Comparison of ENCODE assay signal across 13 cellular contexts in genomic region chr6:18147160-18147559, GRCh38. TPM values are rescaled to one million over a fixed set of nuclear protein-coding genes. Genes with fewer than 3 reads are reported as not detected.
DNase-seq lines count a peak whose midpoint lies in the region; ATAC-seq and TF ChIP-seq lines count a peak whose summit lies in the region.
"Had no signal": no experiment of that assay in that cellular context is flagged by ENCODE, and none has a peak within 500 bp of the region (broad histone marks: within the 10 kb centered on the region; RNA-seq: fewer than 3 reads in every experiment).

No MANE protein-coding gene starts in this region.

- intact Hi-C loops in colonic mucosa (cut with DNase I), result no loop called here

- H3K27me3 ChIP-seq in BJ (ENCODE audit: control insufficient read depth, insufficient read depth, low read length) (no peaks in the 10 kb centered on the region), colonic mucosa (no peaks in the 10 kb centered on the region), mucosa of rectum (ENCODE audit: control insufficient read depth in 2 of 2, insufficient read depth in 2 of 2, low read length in 2 of 2) (no peaks in the 10 kb centered on the region)
- H3K27me3 ChIP-seq: left lung had no signal

- DNase-seq in BJ (ENCODE audit: low read depth) (peak; percentile 38), HT-29 (ENCODE audit: low spot score) (peak; percentile 33), colonic mucosa (peak; percentile 37), SHP77 treated with DMSO at 0.1 percent for 48 hours (lab: John Stamatoyannopoulos, UW) (no peak), T1000 (lab: John Stamatoyannopoulos, UW) (no peak)
- DNase-seq: activated CD4-positive, alpha-beta T cell treated with anti-CD3 and anti-CD28 coated beads, Interleukin-2, amount 50 U/mL, for 1 hour; left lung; NCI-H2081; stimulated activated CD4-positive, alpha-beta T cell treated with anti-CD3 and anti-CD28 coated beads, Interleukin-2, amount 100 ng/mL, for 24 hours; stimulated activated naive B cell treated with anti-CD40 and anti-IgM and Interleukin-4, amounts not matched to agents 10 μg/mL and 1 μg/mL and 100 μg/mL, for 72 hours had no signal

- POLR2A ChIA-PET in BJ (lab: Charles Lee), result no interaction called here

- CTCF ChIA-PET in BJ (lab: Yijun Ruan, JAX), result interaction anchor here (1.2 kb wide), 1 partner anchor 9 kb away, joined by 3 read pairs; no protein-coding TSS in a partner anchor

- H3K9me3 ChIP-seq in colonic mucosa (no peaks in the 10 kb centered on the region), mucosa of rectum (ENCODE audit: control insufficient read depth in 2 of 2, low read length in 2 of 2) (no peaks in the 10 kb centered on the region)
- H3K9me3 ChIP-seq: left lung had no signal

- no peak overlapping the region for H3K4me3 ChIP-seq in BJ (ENCODE audit: low read depth, low read length)
- H3K4me3 ChIP-seq in colonic mucosa, result no peak overlapping the region
- no peak overlapping the region for H3K4me3 ChIP-seq in mucosa of rectum (ENCODE audit: low read length in 2 of 2)
- H3K4me3 ChIP-seq: coronary artery, left lung had no signal

- TF ChIP-seq CTCF in BJ (IDR thresholded peaks at IDR 0.05; ENCODE audit: insufficient read depth, low read depth, low read length) (no peak), colonic mucosa (IDR thresholded peaks at IDR 0.05) (no peak)

- no peaks in the 10 kb centered on the region for H3K4me1 ChIP-seq in colonic mucosa
- peaks cover 3 to 18% of the 10 kb centered on the region in 2 donors for H3K4me1 ChIP-seq in mucosa of rectum (ENCODE audit: control insufficient read depth in 2 of 2, insufficient read depth in 2 of 2, low read length in 2 of 2)
- H3K4me1 ChIP-seq: left lung had no signal

- peak overlapping the region; percentile 68 for H3K27ac ChIP-seq in colonic mucosa
- H3K27ac ChIP-seq in mucosa of rectum (ENCODE audit: low read depth in 2 of 2, low read length in 2 of 2), result peak overlapping the region; percentile 56 to 62
- H3K27ac ChIP-seq: coronary artery, left lung had no signal

- ATAC-seq in HG02678 (IDR thresholded peaks at IDR 0.05; ENCODE audit: unreplicated experiment), result no peak
- ATAC-seq: left lung; stimulated activated naive B cell treated with anti-CD40 and anti-IgM and Interleukin-4, amounts not matched to agents 10 μg/mL and 1 μg/mL and 100 μg/mL, for 72 hours had no signal

- H3K9ac ChIP-seq in colonic mucosa (ENCODE audit: low read depth in 2 of 2, low read length in 2 of 2), result peak overlapping the region in 1 of 2 donors; percentile 34
- H3K9ac ChIP-seq in mucosa of rectum (ENCODE audit: low read depth in 1 of 2, low read length in 2 of 2), result no peak overlapping the region

- H3K36me3 ChIP-seq in BJ (ENCODE audit: control insufficient read depth, insufficient read depth, low read length), result no peaks in the 10 kb centered on the region
- no peaks in the 10 kb centered on the region for H3K36me3 ChIP-seq in colonic mucosa
- H3K36me3 ChIP-seq in mucosa of rectum (ENCODE audit: control insufficient read depth in 2 of 2, insufficient read depth in 2 of 2, low read length in 2 of 2), result peaks cover 8 to 20% of the 10 kb centered on the region in 2 donors

RNA-seq across cellular contexts. Expression of gene TPMT, which starts 7.7 kb away (rescaled TPM):
- polyA plus RNA-seq in BJ (2011; rRNA removed), result 10.9 and 18.0 TPM in 2 replicates
- polyA minus RNA-seq in BJ (2011; rRNA and poly(A)+ RNA removed), result 3.7 and 3.8 TPM in 2 replicates
- total RNA-seq in HT-29 (2014; rRNA removed; shearing (Covaris generic)), result 7.1 and 7.4 TPM in 2 replicates
- total RNA-seq in colonic mucosa, result 10 to 100 TPM; 51.1 to 52.5 TPM

RNA-seq across cellular contexts. Expression of gene KDM1B, which starts 8.1 kb away (rescaled TPM):
- polyA plus RNA-seq in BJ (2011; rRNA removed), result 10.3 and 13.3 TPM in 2 replicates
- polyA minus RNA-seq in BJ (2011; rRNA and poly(A)+ RNA removed), result 6.5 and 9.2 TPM in 2 replicates
- 12.0 and 19.7 TPM in 2 replicates for total RNA-seq in HT-29 (2014; rRNA removed; shearing (Covaris generic))
- 10 to 100 TPM; 28.4 to 43.5 TPM for total RNA-seq in colonic mucosa

RNA-seq across cellular contexts. Expression of gene NHLRC1, which starts 24.7 kb away (rescaled TPM):
- polyA plus RNA-seq in BJ (2011; rRNA removed), result 1.1 and 1.7 TPM in 2 replicates
- 0.52 and 0.77 TPM in 2 replicates for polyA minus RNA-seq in BJ (2011; rRNA and poly(A)+ RNA removed)
- 1.6 and 4.0 TPM in 2 replicates for total RNA-seq in HT-29 (2014; rRNA removed; shearing (Covaris generic))
- total RNA-seq in colonic mucosa, result 1 to 10 TPM; 1.6 to 2.5 TPM

Comparison
In these comparisons a context has a peak if more than half of its experiments do, and no peak if none do; other contexts are left out.
1. DNase-seq: peak in BJ (single experiment), HT-29 (single experiment) and colonic mucosa (single experiment); none in SHP77 treated with DMSO at 0.1 percent for 48 hours (single experiment) and T1000 (single experiment).